8 cellular contexts compared by ENCODE assay signal in the genomic region with DNA sequence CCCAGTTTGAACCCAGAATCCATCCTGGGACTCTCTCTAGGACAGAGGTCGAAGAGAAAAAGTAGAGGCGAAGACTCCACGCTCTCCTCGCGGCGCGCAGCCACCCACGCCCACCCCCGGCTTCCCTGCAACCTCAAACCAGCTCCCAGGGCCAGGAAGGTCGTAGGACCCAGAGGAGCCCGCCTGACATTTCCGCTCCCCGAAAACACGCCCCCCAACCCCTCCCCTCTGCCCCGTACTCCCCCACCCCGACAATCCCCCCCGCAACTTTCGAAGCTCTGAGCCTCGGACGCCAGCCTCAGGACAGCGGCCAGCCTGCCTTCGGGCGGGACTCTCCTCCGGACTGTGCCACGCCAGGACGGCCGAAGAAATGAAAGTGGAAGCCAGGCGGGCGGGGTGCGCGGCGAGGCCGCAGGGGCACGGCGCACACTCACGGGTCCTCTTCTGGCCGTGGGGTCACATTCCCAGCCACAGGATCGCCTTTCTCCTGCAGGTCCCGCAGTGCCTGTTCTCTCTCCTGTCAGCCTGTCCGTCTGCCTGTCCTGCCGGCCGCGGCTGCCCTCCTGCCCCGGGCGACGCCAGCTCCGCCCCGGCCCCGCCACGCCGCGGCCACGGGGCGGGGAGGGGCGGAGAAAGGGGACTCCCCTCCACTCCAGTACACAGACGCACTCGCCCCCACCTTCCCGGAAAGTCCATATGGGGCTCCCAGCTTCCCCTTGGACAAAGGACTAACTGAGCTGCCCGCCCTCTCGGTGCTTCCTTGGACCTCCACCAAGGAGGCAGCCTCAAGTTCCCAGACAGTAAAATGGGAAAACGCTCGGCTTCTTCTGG. TPM values are rescaled to one million over a fixed set of nuclear protein-coding genes. Genes with fewer than 3 reads are reported as not detected.
DNase-seq lines count a peak whose midpoint lies in the region; ATAC-seq and TF ChIP-seq lines count a peak whose summit lies in the region.

A gene (minus strand): TSS at position 535 of the 831 bp plus-strand sequence. CDS start 3,490 bp downstream, outside the sequence.

- H3K36me3 ChIP-seq in BJ (ENCODE audit: control insufficient read depth, insufficient read depth, low read length) (peaks cover 3% of the 10 kb centered on the region; the same call in 1 of the 2 replicates), prostate gland (no peaks in the 10 kb centered on the region)

- peak within 1 kb of the TSS; percentile 90 for H3K4me3 ChIP-seq in BJ (ENCODE audit: low read depth, low read length)
- peak within 1 kb of the TSS; percentile 79 to 84 for H3K4me3 ChIP-seq in prostate gland

- TF ChIP-seq CTCF in BJ (IDR thresholded peaks at IDR 0.05; ENCODE audit: insufficient read depth, low read depth, low read length): no peak
- no peak for TF ChIP-seq CTCF in prostate gland (IDR thresholded peaks at IDR 0.05)

- CTCF ChIA-PET in BJ (lab: Yijun Ruan, JAX): interaction anchor here (0.8 to 1.3 kb wide), 4 partner anchors 12 to 112 kb away, joined by 3 read pairs; a partner anchor contains a TSS

- peak within 1 kb of the TSS; percentile 89 to 95 for H3K27ac ChIP-seq in prostate gland

- H3K27me3 ChIP-seq in BJ (ENCODE audit: control insufficient read depth, insufficient read depth, low read length) (no peaks in the 10 kb centered on the region), prostate gland (replicated peaks; ENCODE audit: insufficient read depth) (no peaks in the 10 kb centered on the region)

- no peak for DNase-seq in BJ (ENCODE audit: low read depth)
- peak; percentile 50 to 63 (median 59) for DNase-seq in T-helper 1 cell
- peak; percentile 79 for DNase-seq in amniotic epithelial cell (ENCODE audit: low read depth)
- DNase-seq in left cardiac atrium: peak; percentile 92
- peak; percentile 75 for DNase-seq in prostate gland (ENCODE audit: low spot score)
- peak; percentile 88 for DNase-seq in ureter (ENCODE audit: low spot score)

- intact Hi-C loops in left cardiac atrium (cut with DNase I) (no loop called here), prostate gland (cut with DNase I) (loop anchor here (2.0 kb wide), 1 partner anchor 102 kb away; a partner anchor contains a TSS)

- TF ChIP-seq POLR2A in prostate gland (IDR thresholded peaks at IDR 0.05): peak; percentile 79

- H3K9me3 ChIP-seq in prostate gland: no peaks in the 10 kb centered on the region

- ATAC-seq in GM19324 (IDR thresholded peaks at IDR 0.05; ENCODE audit: low FRiP score, unreplicated experiment) (peak; percentile 82), HG03520 (IDR thresholded peaks at IDR 0.05; ENCODE audit: unreplicated experiment) (peak; percentile 52), left cardiac atrium (peak; percentile 93 to 94)

- POLR2A ChIA-PET in BJ (lab: Charles Lee): interaction anchor here (0.5 kb wide), 2 partner anchors 44 to 724 kb away, joined by 3 to 5 read pairs; no protein-coding TSS in a partner anchor

- 2% methylated on average over 52 of the region's 62 CpGs for WGBS in prostate gland

- H3K4me1 ChIP-seq in prostate gland (replicated peaks): peaks cover 3% of the 10 kb centered on the region

RNA-seq across cellular contexts. Expression of the gene that starts here (rescaled TPM):
- polyA plus RNA-seq in BJ (2011; rRNA removed): 10.4 and 11.6 TPM in 2 replicates
- 6.8 and 8.9 TPM in 2 replicates for polyA minus RNA-seq in BJ (2011; rRNA and poly(A)+ RNA removed)
- total RNA-seq in left cardiac atrium (10 to 100 TPM; 18.3 to 22.1 TPM), prostate gland (10 to 100 TPM; 19.4 to 19.7 TPM), ureter (27.9 TPM)
